1 cellular context compared by ENCODE assay signal in genomic region chr9:71719585-71719984, GRCh38.
TF ChIP-seq lines count a peak whose summit lies in the region.

No MANE protein-coding gene starts in this region.

TF ChIP-seq in HepG2, 621 proteins besides CTCF, POLR2A, EP300 and RAD21 (continued from another document):
- TF ChIP-seq, protein P1, sequence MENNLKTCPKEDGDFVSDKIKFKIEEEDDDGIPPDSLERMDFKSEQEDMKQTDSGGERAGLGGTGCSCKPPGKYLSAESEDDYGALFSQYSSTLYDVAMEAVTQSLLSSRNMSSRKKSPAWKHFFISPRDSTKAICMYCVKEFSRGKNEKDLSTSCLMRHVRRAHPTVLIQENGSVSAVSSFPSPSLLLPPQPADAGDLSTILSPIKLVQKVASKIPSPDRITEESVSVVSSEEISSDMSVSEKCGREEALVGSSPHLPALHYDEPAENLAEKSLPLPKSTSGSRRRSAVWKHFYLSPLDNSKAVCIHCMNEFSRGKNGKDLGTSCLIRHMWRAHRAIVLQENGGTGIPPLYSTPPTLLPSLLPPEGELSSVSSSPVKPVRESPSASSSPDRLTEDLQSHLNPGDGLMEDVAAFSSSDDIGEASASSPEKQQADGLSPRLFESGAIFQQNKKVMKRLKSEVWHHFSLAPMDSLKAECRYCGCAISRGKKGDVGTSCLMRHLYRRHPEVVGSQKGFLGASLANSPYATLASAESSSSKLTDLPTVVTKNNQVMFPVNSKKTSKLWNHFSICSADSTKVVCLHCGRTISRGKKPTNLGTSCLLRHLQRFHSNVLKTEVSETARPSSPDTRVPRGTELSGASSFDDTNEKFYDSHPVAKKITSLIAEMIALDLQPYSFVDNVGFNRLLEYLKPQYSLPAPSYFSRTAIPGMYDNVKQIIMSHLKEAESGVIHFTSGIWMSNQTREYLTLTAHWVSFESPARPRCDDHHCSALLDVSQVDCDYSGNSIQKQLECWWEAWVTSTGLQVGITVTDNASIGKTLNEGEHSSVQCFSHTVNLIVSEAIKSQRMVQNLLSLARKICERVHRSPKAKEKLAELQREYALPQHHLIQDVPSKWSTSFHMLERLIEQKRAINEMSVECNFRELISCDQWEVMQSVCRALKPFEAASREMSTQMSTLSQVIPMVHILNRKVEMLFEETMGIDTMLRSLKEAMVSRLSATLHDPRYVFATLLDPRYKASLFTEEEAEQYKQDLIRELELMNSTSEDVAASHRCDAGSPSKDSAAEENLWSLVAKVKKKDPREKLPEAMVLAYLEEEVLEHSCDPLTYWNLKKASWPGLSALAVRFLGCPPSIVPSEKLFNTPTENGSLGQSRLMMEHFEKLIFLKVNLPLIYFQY (CRISPR knock-in tag; IDR thresholded peaks at IDR 0.05; ENCODE audit: borderline replicate concordance): no peak
- TF ChIP-seq NR3C1 (CRISPR knock-in tag; IDR thresholded peaks at IDR 0.05) (no peak), ZBTB2 (CRISPR knock-in tag; IDR thresholded peaks at IDR 0.05; ENCODE audit: low read depth) (no peak), TOE1 (CRISPR knock-in tag; IDR thresholded peaks at IDR 0.05) (no peak), KMT2A (CRISPR knock-in tag; IDR thresholded peaks at IDR 0.05) (no peak), MED13 (CRISPR knock-in tag; IDR thresholded peaks at IDR 0.05) (no peak)
TF ChIP-seq in HepG2: peak in this region for 0.
